ENCODE assay signal across 34 cellular contexts in genomic region chrY:19589664-19590063, GRCh38.
"Had no signal": no experiment of that assay in that cellular context is flagged by ENCODE, and none has a peak within 500 bp of the region (broad histone marks: within the 10 kb centered on the region; RNA-seq: fewer than 3 reads in every experiment).

No MANE protein-coding gene starts in this region.

- DNase-seq: Karpas-422, Kasumi-1, MG63, MM.1S, MV-4-11, NCI-H1048, NCI-H1092, NCI-H1092 treated with DMSO at 0.1 percent for 48 hours, NCI-H1105, NCI-H1105 treated with DMSO at 0.1 percent for 48 hours, NCI-H1417, NCI-H1417 treated with DMSO at 0.1 percent for 48 hours, NCI-H1436, NCI-H1436 treated with DMSO at 0.1 percent for 48 hours, NCI-H146, NCI-H1694, NCI-H1694 treated with DMSO at 0.1 percent for 48 hours, NCI-H187, NCI-H187 treated with DMSO at 0.1 percent for 48 hours, NCI-H1930, NCI-H2029, NCI-H2029 treated with DMSO at 0.1 percent for 48 hours, NCI-H2081, NCI-H2081 treated with DMSO at 0.1 percent for 48 hours, NCI-H2107, NCI-H2171, NCI-H2171 treated with DMSO at 0.1 percent for 48 hours, NCI-H2227 treated with DMSO at 0.1 percent for 48 hours, NCI-H226, NCI-H345, NCI-H446, NCI-H446 treated with DMSO at 0.1 percent for 48 hours, NCI-H510A, NCI-H510A treated with DMSO at 0.1 percent for 48 hours had no signal

- H3K4me3 ChIP-seq: MG63 had no signal

- H3K27me3 ChIP-seq: MG63 had no signal

- H3K9me3 ChIP-seq: MG63 had no signal
